ENCODE assay signal across 8 cellular contexts in the genomic region with DNA sequence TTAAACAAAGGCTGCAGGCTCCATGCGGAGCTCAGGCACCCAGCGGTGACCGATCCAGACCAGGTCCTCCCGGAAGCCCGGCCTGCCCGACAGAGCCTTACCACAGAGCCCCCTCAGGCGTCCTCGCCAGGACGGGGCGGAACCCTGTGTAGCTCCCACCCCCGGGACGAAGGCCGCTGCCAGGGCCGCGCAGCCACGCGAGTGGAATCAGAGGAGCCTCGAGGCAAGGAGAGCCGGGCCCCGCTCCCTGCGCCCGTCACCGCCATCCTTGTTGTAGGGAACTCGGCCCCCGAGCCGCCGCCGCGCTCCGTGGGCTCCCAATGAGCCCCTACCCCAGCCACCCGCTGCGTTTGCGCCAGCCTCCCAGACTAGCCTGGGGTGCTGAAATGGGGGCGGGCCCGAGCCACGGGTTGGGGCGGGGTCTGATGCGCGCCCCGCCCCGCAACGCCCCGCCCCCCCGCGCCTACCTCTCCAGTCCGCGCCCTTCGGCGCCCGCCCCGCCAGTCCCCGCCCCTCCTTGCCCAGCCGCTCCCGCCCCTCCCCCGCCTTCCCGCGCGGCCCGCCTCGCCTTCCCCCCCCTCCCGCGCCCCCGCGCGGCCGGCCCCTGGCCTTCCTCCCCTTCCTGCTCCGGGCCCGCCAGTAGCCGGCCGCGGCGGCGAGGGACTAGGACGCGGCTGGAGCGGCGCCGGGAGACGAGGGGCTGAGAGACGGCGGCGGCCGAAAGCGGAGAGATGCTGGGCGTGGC. TPM values are rescaled to one million over a fixed set of nuclear protein-coding genes. Genes with fewer than 3 reads are reported as not detected.
DNase-seq lines count a peak whose midpoint lies in the region; ATAC-seq and TF ChIP-seq lines count a peak whose summit lies in the region.

A gene with protein sequence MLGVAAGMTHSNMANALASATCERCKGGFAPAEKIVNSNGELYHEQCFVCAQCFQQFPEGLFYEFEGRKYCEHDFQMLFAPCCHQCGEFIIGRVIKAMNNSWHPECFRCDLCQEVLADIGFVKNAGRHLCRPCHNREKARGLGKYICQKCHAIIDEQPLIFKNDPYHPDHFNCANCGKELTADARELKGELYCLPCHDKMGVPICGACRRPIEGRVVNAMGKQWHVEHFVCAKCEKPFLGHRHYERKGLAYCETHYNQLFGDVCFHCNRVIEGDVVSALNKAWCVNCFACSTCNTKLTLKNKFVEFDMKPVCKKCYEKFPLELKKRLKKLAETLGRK (plus strand): TSS at position 639 of the 745 bp plus-strand sequence. CDS start 93 bp downstream, at position 732.

- peaks cover 2 to 42% (median 34%) of the 10 kb centered on the region in 11 experiments; a peak in 20 of 22 replicates for H4K20me1 ChIP-seq in BLaER1 treated with 17β-estradiol and CSF1 and Interleukin-3, amounts not matched to agents 10 nM and 100 nM

- intact Hi-C loops in right lobe of liver (cut with DNase I), result no loop called here

- no peaks in the 10 kb centered on the region for H3K27me3 ChIP-seq in BLaER1 treated with 17β-estradiol and CSF1 and Interleukin-3, amounts not matched to agents 10 nM and 100 nM
- H3K27me3 ChIP-seq in right lobe of liver, result no peaks in the 10 kb centered on the region

- H3K27ac ChIP-seq in BLaER1 treated with 17β-estradiol and CSF1 and Interleukin-3, amounts not matched to agents 10 nM and 100 nM, result peak within 1 kb of the TSS; percentile 92 to 99 (median 97)
- H3K27ac ChIP-seq in right lobe of liver, result peak within 1 kb of the TSS; percentile 91 to 94 (median 94)

- H3K4me1 ChIP-seq in BLaER1 treated with 17β-estradiol and CSF1 and Interleukin-3, amounts not matched to agents 10 nM and 100 nM, result peaks cover 27 to 49% (median 44%) of the 10 kb centered on the region in 10 experiments
- H3K4me1 ChIP-seq in right lobe of liver, result peaks cover 0 to 15% (median 0%) of the 10 kb centered on the region in 4 donors

- peaks cover 0 to 11% (median 8%) of the 10 kb centered on the region in 11 experiments; a peak in 5 of 22 replicates for H3K36me3 ChIP-seq in BLaER1 treated with 17β-estradiol and CSF1 and Interleukin-3, amounts not matched to agents 10 nM and 100 nM
- H3K36me3 ChIP-seq in right lobe of liver, result no peaks in the 10 kb centered on the region

- TF ChIP-seq CTCF in right lobe of liver (IDR thresholded peaks at IDR 0.05), result peak in 1 of 4 donors; percentile 9

- peak; percentile 90 for ATAC-seq in HG03439 (IDR thresholded peaks at IDR 0.05; ENCODE audit: unreplicated experiment)
- ATAC-seq in right lobe of liver, result peak; percentile 91 to 97 (median 94)

- peak within 1 kb of the TSS; percentile 78 to 96 (median 90) for H3K4me2 ChIP-seq in BLaER1 treated with 17β-estradiol and CSF1 and Interleukin-3, amounts not matched to agents 10 nM and 100 nM

- H3K9ac ChIP-seq in BLaER1 treated with 17β-estradiol and CSF1 and Interleukin-3, amounts not matched to agents 10 nM and 100 nM, result peak within 1 kb of the TSS; percentile 96 to 100 (median 99)

- TF ChIP-seq POLR2A in right lobe of liver (IDR thresholded peaks at IDR 0.05), result peak; percentile 76

- H3K9me3 ChIP-seq in BLaER1 treated with 17β-estradiol and CSF1 and Interleukin-3, amounts not matched to agents 10 nM and 100 nM (replicated peaks in 1 of 11), result no peaks in the 10 kb centered on the region
- no peaks in the 10 kb centered on the region for H3K9me3 ChIP-seq in right lobe of liver

- H3K4me3 ChIP-seq in BLaER1 treated with 17β-estradiol and CSF1 and Interleukin-3, amounts not matched to agents 10 nM and 100 nM, result peak within 1 kb of the TSS; percentile 84 to 99 (median 96)
- H3K4me3 ChIP-seq in right lobe of liver, result peak within 1 kb of the TSS; percentile 67 to 85 (median 80)

- DNase-seq in GM19238 (ENCODE audit: insufficient read length, low spot score), result peak; percentile 89
- DNase-seq in NCI-H748 (lab: John Stamatoyannopoulos, UW; ENCODE audit: unreplicated experiment), result peak; percentile 80
- DNase-seq in activated CD4-positive, alpha-beta T cell treated with anti-CD3 and anti-CD28 coated beads, Interleukin-2, amount 50 U/mL, for 4 hours, result peak; percentile 83 to 84
- DNase-seq in dermis blood vessel endothelial cell, result peak; percentile 91
- DNase-seq in right lobe of liver, result peak; percentile 95 to 96 (median 95)
- DNase-seq in stimulated activated CD4-positive, alpha-beta T cell treated with anti-CD3 and anti-CD28 coated beads, Interleukin-4, amount 100 ng/mL, for 24 hours, result peak; percentile 84

- WGBS in right lobe of liver (ENCODE audit: insufficient coverage, low coverage, low lambda C conversion rate, missing lambda C conversion rate), result 2% methylated on average over 11 of the region's 85 CpGs

RNA-seq across cellular contexts. Expression of the gene that starts here (rescaled TPM):
- total RNA-seq in dermis blood vessel endothelial cell, result 430 and 494 TPM in 2 replicates
- total RNA-seq in right lobe of liver, result 10 to 100 TPM; 15.7 to 33.0 (median 18.7) TPM

Comparison
In these comparisons a context has a peak if more than half of its experiments do, and no peak if none do; other contexts are left out.
1. Peak in every context shown above with its lines: DNase-seq, ATAC-seq, H3K4me3 ChIP-seq and H3K27ac ChIP-seq.
2. RNA of the gene that starts here (total RNA-seq): 430 to 494 TPM in dermis blood vessel endothelial cell; 15.7 to 33.0 TPM in right lobe of liver; every median in the first group is over 10 times any median in the second.